In genomic region chr1:34858901-34859441, GRCh38 we compare ENCODE assay signal across 8 cellular contexts. TPM values are rescaled to one million over a fixed set of nuclear protein-coding genes. Genes with fewer than 3 reads are reported as not detected.
DNase-seq lines count a peak whose midpoint lies in the region; ATAC-seq, FAIRE-seq and TF ChIP-seq lines count a peak whose summit lies in the region.

No MANE protein-coding gene starts in this region.

- H3K27ac Mint-ChIP-seq in immature natural killer cell, result peak overlapping the region; percentile 90 to 95 (median 91)

- SMC1A ChIA-PET in GM12878 (lab: Charles Lee; ENCODE audit: uncharacterized antibody, unreplicated experiment), result no interaction called here

- H4K20me1 ChIP-seq in GM12878 (ENCODE audit: control insufficient read depth, insufficient read depth), result no peaks in the 10 kb centered on the region

- H3K27me3 ChIP-seq in RWPE2 (ENCODE audit: insufficient read depth, poor library complexity, severe bottlenecking), result no peaks in the 10 kb centered on the region
- H3K27me3 ChIP-seq in GM12878 (replicated peaks in 1 of 2; ENCODE audit: control insufficient read depth in 2 of 2, insufficient read depth in 2 of 2, low read length in 1 of 2), result no peaks in the 10 kb centered on the region

- in situ Hi-C loops in GM12878 (cut with MboI), result no loop called here

- WGBS in GM12878 (ENCODE audit: insufficient coverage, insufficient replicate concordance, low lambda C conversion rate, missing lambda C conversion rate), result 1% methylated on average over 15 of the region's 15 CpGs

- CTCF ChIA-PET in HEK293 (lab: Yijun Ruan, JAX) (interaction anchor here (0.6 to 1.6 kb wide), 11 partner anchors 10 to 684 kb away, joined by 3 to 6 read pairs (median 3); no protein-coding TSS in a partner anchor), GM12878 (lab: Yijun Ruan, JAX) (interaction anchor here (1.0 to 3.9 kb wide), 9 partner anchors 8 to 451 kb away, joined by 3 to 26 read pairs (median 3); partner anchors contain the start of gene TMEM35B)

- H3K79me2 ChIP-seq in GM12878 (ENCODE audit: control insufficient read depth, insufficient read depth, low read length), result peaks cover 32% of the 10 kb centered on the region

- ATAC-seq in RWPE2 (ENCODE audit: low read depth) (peak; percentile 40), GM12878 (peak; percentile 31), GM19324 (IDR thresholded peaks at IDR 0.05; ENCODE audit: low FRiP score, unreplicated experiment) (no peak)

- no peak for TF ChIP-seq RAD21 in GM12878 (IDR thresholded peaks at IDR 0.05; ENCODE audit: insufficient read depth, low read depth, low read length)

- TF ChIP-seq EP300 in GM12878 (IDR thresholded peaks at IDR 0.05; ENCODE audit: borderline replicate concordance in 1 of 2, control insufficient read depth in 1 of 2, low read depth in 2 of 2, low read length in 2 of 2), result no peak

- TF ChIP-seq CTCF in HEK293 (tag by site-specific recombination; IDR thresholded peaks at IDR 0.05) (no peak), RWPE2 (IDR thresholded peaks at IDR 0.05; ENCODE audit: poor library complexity, severe bottlenecking) (no peak), GM12878 (IDR thresholded peaks at IDR 0.05 in 2 of 3, conservative IDR thresholded peaks at IDR 0.05 in 1 of 3; ENCODE audit: control insufficient read depth in 2 of 3, extremely low read depth in 1 of 3, insufficient read depth in 1 of 3, low read depth in 3 of 3, low read length in 3 of 3) (no peak)

- H3K4me1 Mint-ChIP-seq in immature natural killer cell, result peaks cover 57 to 66% of the 10 kb centered on the region in 2 donors

- peak overlapping the region; percentile 92 to 97 (median 95) for H3K4me3 Mint-ChIP-seq in immature natural killer cell

- peak overlapping the region; percentile 94 for H3K9ac ChIP-seq in GM12878 (ENCODE audit: control insufficient read depth, insufficient read depth, low read length)

- H3K4me2 ChIP-seq in GM12878 (ENCODE audit: control insufficient read depth, insufficient read depth), result peak overlapping the region; percentile 99

- H3K4me1 ChIP-seq in HEK293 (ENCODE audit: control insufficient read depth, insufficient read depth, low read length) (no peaks in the 10 kb centered on the region), RWPE2 (ENCODE audit: insufficient read depth, poor library complexity, severe bottlenecking) (peaks cover 6% of the 10 kb centered on the region), GM12878 (ENCODE audit: control insufficient read depth, insufficient read depth, low read length) (no peaks in the 10 kb centered on the region)

- POLR2A ChIA-PET in HEK293 (lab: Yijun Ruan, JAX) (interaction anchor here (0.6 to 1.8 kb wide), 8 partner anchors 25 to 1426 kb away, joined by 3 to 10 read pairs (median 4); partner anchors contain the start of genes NCDN, TMEM35B and ZMYM1), GM12878 (lab: Charles Lee) (interaction anchor here (0.6 to 1.4 kb wide), 3 partner anchors 126 to 440 kb away, joined by 3 to 5 read pairs (median 4); partner anchors contain the start of genes TMEM35B and ZMYM1)

- H3K27me3 Mint-ChIP-seq in immature natural killer cell (ENCODE audit: low read depth in 3 of 3), result peaks cover 2 to 7% (median 4%) of the 10 kb centered on the region in 3 donors

- TF ChIP-seq POLR2A in GM12878 (IDR thresholded peaks at IDR 0.05; ENCODE audit: low read depth, low read length), result no peak

- no peaks in the 10 kb centered on the region for H3K9me3 ChIP-seq in HEK293 (ENCODE audit: control insufficient read depth, insufficient read depth, low read depth, low read length)
- no peaks in the 10 kb centered on the region for H3K9me3 ChIP-seq in RWPE2 (ENCODE audit: severe bottlenecking)
- no peaks in the 10 kb centered on the region for H3K9me3 ChIP-seq in GM12878 (replicated peaks; ENCODE audit: control insufficient read depth, insufficient read depth, low read length)

- intact Hi-C loops in GM12878 (cut with micrococcal nuclease; ENCODE audit: unreplicated experiment), result loop anchor here (2.0 to 10.0 kb wide), 3 partner anchors 172 to 438 kb away; partner anchors contain the start of gene ZMYM6

- RAD21 ChIA-PET in GM12878 (lab: Charles Lee; ENCODE audit: unreplicated experiment), result no interaction called here

- H3K4me3 ChIP-seq in HEK293 (ENCODE audit: low read depth, low read length) (peak overlapping the region; percentile 73), RWPE2 (ENCODE audit: severe bottlenecking) (peak overlapping the region; percentile 70), GM12878 (peak overlapping the region; percentile 96)

- H3K27ac ChIP-seq in HEK293 (ENCODE audit: extremely low read depth, low read depth, low read length), result peak overlapping the region; percentile 24; the same call in 1 of the 2 replicates
- H3K27ac ChIP-seq in RWPE2 (ENCODE audit: poor library complexity, severe bottlenecking), result peak overlapping the region; percentile 49
- peak overlapping the region; percentile 81 for H3K27ac ChIP-seq in GM12878 (ENCODE audit: control insufficient read depth, insufficient read depth)

- H3K36me3 Mint-ChIP-seq in immature natural killer cell, result peaks cover 0 to 9% (median 0%) of the 10 kb centered on the region in 3 donors

- BruUV-seq in GM12878 (replicated peaks; lab: Mats Ljungman, UMichigan), result no TSS peak

- no peaks in the 10 kb centered on the region for H3K9me3 Mint-ChIP-seq in immature natural killer cell

- peak; percentile 41 for FAIRE-seq in GM12878 (lab: Jason Lieb, UNC)

- peak; percentile 62 for DNase-seq in AG20443 (ENCODE audit: low spot score)
- no peak for DNase-seq in RWPE2 (ENCODE audit: low spot score)
- no peak for DNase-seq in GM12878 (ENCODE audit: low read depth, low spot score)
- DNase-seq in immature natural killer cell, result peak; percentile 17 to 31 (median 30)
- peak; percentile 51 for DNase-seq in stimulated activated CD4-positive, alpha-beta T cell treated with anti-CD3 and anti-CD28 coated beads, Interleukin-1b, Interleukin-23, amount 100 ng/mL, for 48 hours
- DNase-seq in iPS-NIHi11 (ENCODE audit: low spot score), result no peak

- peak overlapping the region; percentile 70 for H2AFZ ChIP-seq in GM12878 (ENCODE audit: control insufficient read depth, low read depth, low read length)

- H3K36me3 ChIP-seq in HEK293 (ENCODE audit: control insufficient read depth in 2 of 2, insufficient read depth in 1 of 2, low read length in 2 of 2), result peaks cover 7 to 34% of the 10 kb centered on the region in 2 experiments; a peak in 2 of 3 replicates
- peaks cover 25% of the 10 kb centered on the region for H3K36me3 ChIP-seq in RWPE2 (ENCODE audit: low read depth)
- H3K36me3 ChIP-seq in GM12878 (ENCODE audit: control insufficient read depth in 2 of 2, insufficient read depth in 2 of 2, low read length in 1 of 2), result peaks cover 7 to 10% of the 10 kb centered on the region in 2 experiments; a peak in 3 of 4 replicates

TF ChIP-seq in HEK293, 187 proteins besides CTCF, POLR2A, EP300 and RAD21 (continues in another document):
- TF ChIP-seq KLF16 (tag by site-specific recombination; IDR thresholded peaks at IDR 0.05) (no peak), YY1 (tag by site-specific recombination; IDR thresholded peaks at IDR 0.05) (0 out of 2 replicates have a peak, but pooled peaks have one; percentile 7), ZNF548 (tag by site-specific recombination; IDR thresholded peaks at IDR 0.05) (no peak), ZSCAN5A (tag by site-specific recombination; IDR thresholded peaks at IDR 0.05) (no peak)

TF ChIP-seq in GM12878, 131 proteins besides CTCF, POLR2A, EP300 and RAD21:
- TF ChIP-seq SMAD5 (IDR thresholded peaks at IDR 0.05; ENCODE audit: low read depth) (0 out of 2 replicates have a peak, but pooled peaks have one; percentile 8), SRF (IDR thresholded peaks at IDR 0.05; ENCODE audit: low read depth in 2 of 2, low read length in 2 of 2) (no peak), IKZF2 (IDR thresholded peaks at IDR 0.05) (0 out of 4 replicates have a peak, but pooled peaks of 1 of the 2 experiments have one; percentile 1), PKNOX1 (IDR thresholded peaks at IDR 0.05) (peak; percentile 77), FOXM1 (IDR thresholded peaks at IDR 0.05; ENCODE audit: low read depth, low read length) (no peak), ZNF24 (IDR thresholded peaks at IDR 0.05) (peak; percentile 71)
TF ChIP-seq in GM12878: peak in this region for 4.

RNA-seq across cellular contexts. Expression of gene SMIM12, which starts 0.6 kb away (rescaled TPM):
- total RNA-seq in GM12878 (2013; cell fraction: nucleolus; rRNA removed), result 26.1 and 28.7 TPM in 2 replicates
- total RNA-seq in GM12878 (2014; rRNA removed) (39.4 and 41.0 TPM in 2 replicates), GM12878 (2014; rRNA removed; fragmentation: Illumina TruSeq; extraction: Trizol) (37.1 and 38.7 TPM in 2 replicates), GM12878 (2021) (42.4 and 45.6 TPM in 2 replicates)
- polyA plus RNA-seq in GM12878 (2011; ENCODE audit: low read depth), result 24.7 TPM
- polyA plus RNA-seq in GM12878 (2011; rRNA removed) (24.2 and 39.2 TPM in 2 replicates), GM12878 (2014; fragmentation: Illumina TruSeq; extraction: Trizol) (45.5 and 55.9 TPM in 2 replicates), GM12878 (2014; fragmentation: Nextera tagmentation; extraction: Ambion mirVana) (10 to 100 TPM; 26.1 to 42.9 TPM), GM12878 (2014; rRNA removed) (45.3 and 48.9 TPM in 2 replicates), GM12878 (2016; fragmentation: Nextera tagmentation; extraction: Ambion mirVana) (10 to 100 TPM; 64.0 to 81.5 TPM), immature natural killer cell (100 to 1,000 TPM in 2 of 3 donors, 10 to 100 TPM in 1; 96.5 to 169 (median 114) TPM)
- polyA plus RNA-seq in GM12878 (2011; cell fraction: cytosol; rRNA removed), result 49.0 and 50.5 TPM in 2 replicates
- polyA plus RNA-seq in GM12878 (2011; cell fraction: nucleus; rRNA removed), result 17.7 and 20.6 TPM in 2 replicates
- 26.0 and 31.6 TPM in 2 replicates for polyA plus RNA-seq in GM12878 (2012)
- polyA minus RNA-seq in GM12878 (2011; rRNA and poly(A)+ RNA removed), result 20.8 and 22.8 TPM in 2 replicates
- polyA minus RNA-seq in GM12878 (2011; cell fraction: cytosol; rRNA and poly(A)+ RNA removed), result 6.4 and 9.4 TPM in 2 replicates
- 9.3 and 17.4 TPM in 2 replicates for polyA minus RNA-seq in GM12878 (2011; cell fraction: nucleus; rRNA and poly(A)+ RNA removed)

Comparison
In these comparisons a context has a peak if more than half of its experiments do, and no peak if none do; other contexts are left out.
1. DNase-seq: peak in AG20443 (single experiment), immature natural killer cell (3 of 3) and stimulated activated CD4-positive, alpha-beta T cell treated with anti-CD3 and anti-CD28 coated beads, Interleukin-1b, Interleukin-23, amount 100 ng/mL, for 48 hours (single experiment); none in RWPE2 (single experiment), GM12878 (single experiment) and iPS-NIHi11 (single experiment).
2. H3K27ac ChIP-seq: peak in every context shown above with its lines; median percentile 81 in GM12878; 49 in RWPE2; 24 in HEK293.
3. Peak in every context shown above with its lines, with median percentiles within 50 percentile points of each other: H3K4me3 ChIP-seq.